In the genomic region with DNA sequence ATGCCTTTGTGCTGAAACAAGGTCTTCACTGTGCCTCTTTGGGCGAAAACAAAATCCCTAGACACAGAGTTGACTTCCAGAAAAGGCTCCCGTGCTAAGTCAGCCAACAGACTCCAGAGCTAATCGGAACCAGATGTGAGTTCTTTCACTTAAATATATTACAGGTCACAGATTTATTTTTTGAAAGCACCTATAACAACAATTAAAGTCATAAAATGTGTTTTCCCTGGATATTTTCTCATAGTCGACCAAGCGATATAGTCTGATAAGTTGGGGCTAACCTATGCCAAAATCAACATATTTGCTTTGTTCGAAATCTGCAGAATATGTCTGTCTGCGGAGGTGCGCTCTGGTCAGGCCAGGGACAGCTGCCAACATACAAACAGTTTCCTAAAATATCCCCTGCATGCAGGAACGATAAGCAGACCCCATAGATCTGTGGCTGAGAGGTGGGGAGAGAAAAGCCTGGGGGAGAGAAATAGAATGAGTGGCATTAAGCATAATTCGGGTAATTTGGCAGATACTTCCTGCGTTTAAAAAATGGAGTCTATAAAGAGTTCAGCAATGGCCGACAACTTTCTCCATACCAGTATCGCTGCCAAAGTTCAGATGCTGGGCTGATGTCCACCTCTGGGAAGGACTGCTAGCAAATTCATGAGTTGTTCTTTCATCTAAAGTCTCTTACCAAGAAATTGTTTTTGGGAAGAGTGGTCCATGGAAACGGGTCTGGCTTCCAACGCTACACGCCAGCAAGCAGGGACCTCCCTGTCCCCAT, we compare ENCODE assay signal across 14 cellular contexts. TPM values are rescaled to one million over a fixed set of nuclear protein-coding genes. Genes with fewer than 3 reads are reported as not detected.
DNase-seq lines count a peak whose midpoint lies in the region; ATAC-seq, FAIRE-seq and TF ChIP-seq lines count a peak whose summit lies in the region.
"Had no signal": no experiment of that assay in that cellular context is flagged by ENCODE, and none has a peak within 500 bp of the region (broad histone marks: within the 10 kb centered on the region; RNA-seq: fewer than 3 reads in every experiment).

No MANE protein-coding gene starts in this region.

- H3K14ac ChIP-seq in H1 (ENCODE audit: insufficient read length) = no peak overlapping the region

- CTCF ChIA-PET in H1 (lab: Charles Lee; ENCODE audit: partially characterized antibody) = interaction anchor here (0.5 to 1.6 kb wide), 3 partner anchors 27 to 64 kb away, joined by 3 to 5 read pairs (median 3); no protein-coding TSS in a partner anchor

- H3K4me1 ChIP-seq in H1 (replicated peaks in 1 of 4; ENCODE audit: control insufficient read depth in 3 of 4, insufficient read depth in 4 of 4, low read length in 3 of 4) = peaks cover 0 to under 1% (median 0%) of the 10 kb centered on the region in 4 experiments; a peak in 1 of 7 replicates
- H3K4me1 ChIP-seq in mesodermal cell (ENCODE audit: control insufficient read depth, insufficient read depth, low read length, poor library complexity, severe bottlenecking) = no peaks in the 10 kb centered on the region
- no peaks in the 10 kb centered on the region for H3K4me1 ChIP-seq in upper lobe of right lung

- H2BK120ac ChIP-seq in H1 (replicated peaks; ENCODE audit: low read depth, low read length) = no peak overlapping the region

- POLR2A ChIA-PET in H1 (lab: Charles Lee; ENCODE audit: partially characterized antibody) = interaction anchor here (0.8 to 1.9 kb wide), 3 partner anchors 10 to 47 kb away, joined by 3 to 7 read pairs (median 3); no protein-coding TSS in a partner anchor

- H3K36me3 ChIP-seq in H1 (ENCODE audit: control insufficient read depth in 2 of 4, insufficient read depth in 4 of 4, low read length in 3 of 4) = no peaks in the 10 kb centered on the region
- H3K36me3 ChIP-seq in mesodermal cell (ENCODE audit: control insufficient read depth, insufficient read depth, low read length) = no peaks in the 10 kb centered on the region
- no peaks in the 10 kb centered on the region for H3K36me3 ChIP-seq in upper lobe of right lung

- H4K20me1 ChIP-seq in H1 (replicated peaks in 1 of 2; ENCODE audit: control insufficient read depth in 1 of 2, insufficient read depth in 2 of 2, low read length in 2 of 2) = no peaks in the 10 kb centered on the region

- no peaks in the 10 kb centered on the region for H3K27me3 ChIP-seq in H1 (replicated peaks in 1 of 4; ENCODE audit: control insufficient read depth in 3 of 4, extremely low read depth in 1 of 4, insufficient read depth in 3 of 4, low read length in 3 of 4)
- H3K27me3 ChIP-seq in upper lobe of right lung = no peaks in the 10 kb centered on the region

- H3K79me2 ChIP-seq in H1 (ENCODE audit: control insufficient read depth in 1 of 2, insufficient read depth in 2 of 2, low read length in 2 of 2) = no peaks in the 10 kb centered on the region

- H3K27ac ChIP-seq in H1 (ENCODE audit: low read depth, low read length) (no peak overlapping the region), mesodermal cell (ENCODE audit: low read depth, low read length, severe bottlenecking) (peak overlapping the region; percentile 10), upper lobe of right lung (peak overlapping the region; percentile 43)

- H3K23ac ChIP-seq in H1 (ENCODE audit: insufficient read length) = no peak overlapping the region

- no peak overlapping the region for H2BK12ac ChIP-seq in H1 (ENCODE audit: low read depth, low read length)

- no peak overlapping the region for H2BK15ac ChIP-seq in H1 (ENCODE audit: low read length)

- H4K5ac ChIP-seq in H1 (ENCODE audit: insufficient read length, low read depth, low read length) = no peak overlapping the region

- peaks cover 1% of the 10 kb centered on the region; the same call in 1 of the 2 replicates for H3K23me2 ChIP-seq in H1 (ENCODE audit: low read depth, low read length)

- no peak overlapping the region for H3K4ac ChIP-seq in H1 (replicated peaks; ENCODE audit: insufficient read length, low read depth, low read length)

- no peaks in the 10 kb centered on the region for H3K79me1 ChIP-seq in H1 (ENCODE audit: low read depth, low read length)

- H2BK5ac ChIP-seq in H1 (ENCODE audit: low read depth, low read length) = no peak overlapping the region

- intact Hi-C loops in upper lobe of right lung (cut with DNase I) = no loop called here

- H2AK5ac ChIP-seq in H1 (ENCODE audit: low read depth, low read length) = no peak overlapping the region

- FAIRE-seq in H1 (lab: Jason Lieb, UNC) = no peak

- no peak overlapping the region for H3K9ac ChIP-seq in H1 (replicated peaks in 1 of 4; ENCODE audit: extremely low read depth in 1 of 4, low read depth in 3 of 4, low read length in 3 of 4)

- TF ChIP-seq CTCF in H1 (IDR thresholded peaks at IDR 0.05; ENCODE audit: control extremely low read depth in 1 of 3, insufficient read depth in 1 of 3, low read depth in 1 of 3, low read length in 3 of 3) (no peak), upper lobe of right lung (IDR thresholded peaks at IDR 0.05) (no peak)

- TF ChIP-seq POLR2A in H1 (IDR thresholded peaks at IDR 0.05; ENCODE audit: control extremely low read depth in 1 of 2, low read depth in 2 of 2, low read length in 2 of 2) = no peak

- TF ChIP-seq EP300 in H1 (IDR thresholded peaks at IDR 0.05; ENCODE audit: borderline replicate concordance in 1 of 2, low read depth in 2 of 2, low read length in 2 of 2) = no peak

- 0 out of 4 replicates have a peak, but pooled peaks cover 0 to 4% of the 10 kb centered on the region in 2 experiments for H3K9me3 ChIP-seq in H1 (ENCODE audit: insufficient read depth in 2 of 2, low read depth in 1 of 2, low read length in 1 of 2)
- peaks cover 5% of the 10 kb centered on the region for H3K9me3 ChIP-seq in mesodermal cell (ENCODE audit: control insufficient read depth, low read length)
- no peaks in the 10 kb centered on the region for H3K9me3 ChIP-seq in upper lobe of right lung

- H3K4me2 ChIP-seq in H1 (ENCODE audit: insufficient read depth in 1 of 2, low read depth in 2 of 2, low read length in 2 of 2) = no peak overlapping the region

- no peak overlapping the region for H3K56ac ChIP-seq in H1 (replicated peaks; ENCODE audit: insufficient read length, low read depth, low read length)

- 0 out of 2 replicates have a peak overlapping the region, but pooled peaks have one; percentile 8 for H2AFZ ChIP-seq in H1 (ENCODE audit: low read length)

- no peak for TF ChIP-seq RAD21 in H1 (IDR thresholded peaks at IDR 0.05 in 1 of 2, conservative IDR thresholded peaks at IDR 0.05 in 1 of 2; ENCODE audit: low read depth in 2 of 2, low read length in 2 of 2)

- no peak overlapping the region for H3K4me3 ChIP-seq in H1 (ENCODE audit: extremely low read depth in 1 of 4, insufficient read depth in 2 of 4, low read depth in 3 of 4, low read length in 4 of 4)
- no peak overlapping the region for H3K4me3 ChIP-seq in mesodermal cell (ENCODE audit: extremely low read depth, insufficient read depth, low read length, poor library complexity, severe bottlenecking)
- no peak overlapping the region for H3K4me3 ChIP-seq in upper lobe of right lung

- H4K91ac ChIP-seq in H1 (replicated peaks; ENCODE audit: insufficient read length, low read length) = no peak overlapping the region

- peak; percentile 8 to 56 for DNase-seq in NCI-H2081 (lab: John Stamatoyannopoulos, UW)
- DNase-seq in H1 (ENCODE audit: low read depth in 1 of 2, low spot score in 2 of 2) = no peak
- DNase-seq in upper lobe of right lung = no peak
- DNase-seq in NCI-H345 (lab: John Stamatoyannopoulos, UW) = no peak
- no peak for DNase-seq in CD1c-positive myeloid dendritic cell (ENCODE audit: extremely low spot score)
- no peak for DNase-seq in NCI-H2029 (lab: John Stamatoyannopoulos, UW)
- DNase-seq: DMS53; effector memory CD4-positive, alpha-beta T cell; Karpas-422; NCI-H446; stimulated activated CD4-positive, alpha-beta T cell treated with anti-CD3 and anti-CD28 coated beads, Interleukin-4, amount 100 ng/mL, for 1 hour had no signal

- 93% methylated on average over 16 of the region's 16 CpGs; no CpG with 5 or more reads in 1 of the 2 experiments for WGBS in H1 (ENCODE audit: extremely low coverage in 1 of 2, insufficient coverage in 1 of 2, insufficient read length in 1 of 2, insufficient replicate concordance in 2 of 2, low coverage in 1 of 2, low lambda C conversion rate in 2 of 2, missing lambda C conversion rate in 1 of 2), 2 experiments
- WGBS in mesodermal cell (ENCODE audit: insufficient coverage in 2 of 2), 2 experiments = 96 to 98% methylated on average over 11 of the region's 16 CpGs

- no peak overlapping the region for H4K8ac ChIP-seq in H1 (ENCODE audit: extremely low read depth, insufficient read depth, low read length)

- H3K18ac ChIP-seq in H1 (ENCODE audit: extremely low read depth, low read length) = no peak overlapping the region

- no peak overlapping the region for H2BK20ac ChIP-seq in H1 (ENCODE audit: low read length)

- ATAC-seq in upper lobe of right lung (no peak), GM19023 (IDR thresholded peaks at IDR 0.05; ENCODE audit: unreplicated experiment) (no peak)
- ATAC-seq: activated CD4-positive, CD25-positive, alpha-beta regulatory T cell treated with anti-CD3 and anti-CD28 coated beads, Interleukin-2, amount 50 U/mL, for 24 hours had no signal

TF ChIP-seq in H1, 55 proteins besides CTCF, POLR2A, EP300 and RAD21:
- TF ChIP-seq SIX5 (IDR thresholded peaks at IDR 0.05; ENCODE audit: low read depth, low read length) (no peak), SP4 (IDR thresholded peaks at IDR 0.05; ENCODE audit: low read length) (no peak), USF2 (IDR thresholded peaks at IDR 0.05; ENCODE audit: low read length) (no peak), CBX8 (IDR thresholded peaks at IDR 0.05; ENCODE audit: borderline replicate concordance, low read depth, low read length) (no peak), KDM5A (IDR thresholded peaks at IDR 0.05; ENCODE audit: low read length) (no peak)

RNA-seq across cellular contexts. Expression of gene MYH10, which starts 50.8 kb away (rescaled TPM):
- 283 and 289 TPM in 2 replicates for total RNA-seq in H1 (2021; fragmentation: NEBNext Ultra II Directional; extraction: Animal tissue kit (Norgen Biotek cat#: 25700))
- 64.1 and 80.8 TPM in 2 replicates for polyA plus RNA-seq in H1 (2011; rRNA removed)
- polyA plus RNA-seq in H1 (2011; cell fraction: cytosol; rRNA removed) = 116 TPM
- 381 TPM for polyA plus RNA-seq in H1 (2011; cell fraction: nucleus; rRNA removed)
- polyA plus RNA-seq in H1 (2012, experiment 1 of 2) = 156 to 205 TPM (median 187 TPM) in 4 replicates
- polyA plus RNA-seq in H1 (2012, experiment 2 of 2) = 7.9 TPM
- 95.2 TPM for polyA plus RNA-seq in H1 (2013, experiment 1 of 2)
- 86.2 TPM for polyA plus RNA-seq in H1 (2013, experiment 2 of 2)
- 161 and 239 TPM in 2 replicates for polyA minus RNA-seq in H1 (2011; rRNA and poly(A)+ RNA removed)
- 157 TPM for polyA minus RNA-seq in H1 (2011; cell fraction: cytosol; rRNA and poly(A)+ RNA removed)
- 250 TPM for polyA minus RNA-seq in H1 (2011; cell fraction: nucleus; rRNA and poly(A)+ RNA removed)
- 160 TPM for polyA plus RNA-seq in mesodermal cell (2013, experiment 1 of 2)
- 161 TPM for polyA plus RNA-seq in mesodermal cell (2013, experiment 2 of 2)
- total RNA-seq in upper lobe of right lung = 205 TPM

Comparison
In these comparisons a context has a peak if more than half of its experiments do, and no peak if none do; other contexts are left out.
1. DNase-seq: peak in NCI-H2081 (2 of 2); none in H1 (0 of 2), upper lobe of right lung (single experiment), NCI-H345 (single experiment), CD1c-positive myeloid dendritic cell (single experiment) and NCI-H2029 (single experiment).